ENCODE assay signal across 12 cellular contexts in genomic region chr4:10730590-10730989, GRCh38. TPM values are rescaled to one million over a fixed set of nuclear protein-coding genes. Genes with fewer than 3 reads are reported as not detected.
DNase-seq lines count a peak whose midpoint lies in the region; ATAC-seq lines count a peak whose summit lies in the region.
"Had no signal": no experiment of that assay in that cellular context is flagged by ENCODE, and none has a peak within 500 bp of the region (broad histone marks: within the 10 kb centered on the region; RNA-seq: fewer than 3 reads in every experiment).

No MANE protein-coding gene starts in this region.

- peaks cover 1% of the 10 kb centered on the region for H3K36me3 Mint-ChIP-seq in T-helper 1 cell treated with Interleukin-12 subunit alpha and Interleukin-12 subunit beta and Interleukin-4 antibody, amounts not matched to agents 30 μg/mL and 1 μg/mL, for 36 hours (ENCODE audit: low read depth)

- peaks cover 42% of the 10 kb centered on the region for H3K4me1 Mint-ChIP-seq in T-helper 1 cell treated with Interleukin-12 subunit alpha and Interleukin-12 subunit beta and Interleukin-4 antibody, amounts not matched to agents 30 μg/mL and 1 μg/mL, for 36 hours (ENCODE audit: low read depth)

- H3K4me3 ChIP-seq in mesendoderm (ENCODE audit: low read length) = no peak overlapping the region
- H3K4me3 ChIP-seq: left lung had no signal

- no peak overlapping the region for H2BK120ac ChIP-seq in mesendoderm (ENCODE audit: low read depth, low read length)

- DNase-seq in UCSD-AML1 (lab: John Stamatoyannopoulos, UW; ENCODE audit: unreplicated experiment) (no peak), mesendoderm (no peak), amygdala (lab: John Stamatoyannopoulos, UW) (no peak)
- no peak for DNase-seq in stimulated activated CD4-positive, alpha-beta T cell treated with anti-CD3 and anti-CD28 coated beads, Interleukin-2, amount 100 ng/mL, for 24 hours
- DNase-seq: Caco-2, foreskin fibroblast, left lung, NCI-H510A had no signal

- H3K36me3 ChIP-seq in mesendoderm (ENCODE audit: control insufficient read depth, insufficient read depth, low read length) = no peaks in the 10 kb centered on the region
- H3K36me3 ChIP-seq: left lung had no signal

- WGBS in mesendoderm (ENCODE audit: extremely low coverage, insufficient coverage, low lambda C conversion rate) = no CpG with 5 or more reads among the region's 7 CpGs

- H2BK15ac ChIP-seq in mesendoderm (replicated peaks; ENCODE audit: low read depth) = no peak overlapping the region

- H3K9ac ChIP-seq in mesendoderm (ENCODE audit: low read length) = no peak overlapping the region

- no peak overlapping the region for H4K5ac ChIP-seq in mesendoderm (ENCODE audit: low read length)

- H3K27me3 Mint-ChIP-seq in T-helper 1 cell treated with Interleukin-12 subunit alpha and Interleukin-12 subunit beta and Interleukin-4 antibody, amounts not matched to agents 30 μg/mL and 1 μg/mL, for 36 hours (ENCODE audit: low read depth) = no peaks in the 10 kb centered on the region

- no peak overlapping the region for H3K18ac ChIP-seq in mesendoderm (ENCODE audit: low read length)

- no peak overlapping the region for H2AK5ac ChIP-seq in mesendoderm (ENCODE audit: low read length)

- peak overlapping the region; percentile 30 for H3K4me3 Mint-ChIP-seq in T-helper 1 cell treated with Interleukin-12 subunit alpha and Interleukin-12 subunit beta and Interleukin-4 antibody, amounts not matched to agents 30 μg/mL and 1 μg/mL, for 36 hours

- ATAC-seq in GM18519 (IDR thresholded peaks at IDR 0.05; ENCODE audit: low FRiP score, unreplicated experiment) (peak; percentile 71), GM19468 (IDR thresholded peaks at IDR 0.05; ENCODE audit: extremely low read depth, unreplicated experiment) (peak; percentile 23), HG02973 (IDR thresholded peaks at IDR 0.05; ENCODE audit: unreplicated experiment) (peak; percentile 49)
- ATAC-seq: left lung had no signal

- H3K4me1 ChIP-seq in mesendoderm (ENCODE audit: control insufficient read depth, low read depth, low read length) = no peaks in the 10 kb centered on the region
- H3K4me1 ChIP-seq: Caco-2, left lung had no signal

- no peaks in the 10 kb centered on the region for H3K79me2 ChIP-seq in mesendoderm (ENCODE audit: control insufficient read depth, insufficient read depth, low read length)

- no peak overlapping the region for H3K4ac ChIP-seq in mesendoderm (ENCODE audit: low read depth, low read length)

- peak overlapping the region; percentile 74 for H3K27ac Mint-ChIP-seq in T-helper 1 cell treated with Interleukin-12 subunit alpha and Interleukin-12 subunit beta and Interleukin-4 antibody, amounts not matched to agents 30 μg/mL and 1 μg/mL, for 36 hours

- H3K23ac ChIP-seq in mesendoderm (ENCODE audit: low read length) = no peak overlapping the region

- no peak overlapping the region for H4K8ac ChIP-seq in mesendoderm (ENCODE audit: low read depth, low read length)

- no peak overlapping the region for H3K56ac ChIP-seq in mesendoderm (ENCODE audit: low read length)

- no peaks in the 10 kb centered on the region for H3K27me3 ChIP-seq in mesendoderm (ENCODE audit: insufficient read depth, low read length, poor library complexity)
- H3K27me3 ChIP-seq: left lung had no signal

- no peak overlapping the region for H2BK5ac ChIP-seq in mesendoderm (ENCODE audit: low read length)

- H3K79me1 ChIP-seq in mesendoderm (ENCODE audit: low read length) = no peaks in the 10 kb centered on the region

- no peak overlapping the region for H3K27ac ChIP-seq in mesendoderm (ENCODE audit: low read depth, low read length)
- H3K27ac ChIP-seq: left lung had no signal

- no peak overlapping the region for H3K4me2 ChIP-seq in mesendoderm (ENCODE audit: low read length)

- H3K9me3 Mint-ChIP-seq in T-helper 1 cell treated with Interleukin-12 subunit alpha and Interleukin-12 subunit beta and Interleukin-4 antibody, amounts not matched to agents 30 μg/mL and 1 μg/mL, for 36 hours = peaks cover 8% of the 10 kb centered on the region

RNA-seq across cellular contexts. Expression of gene CLNK, which starts 46.0 kb away (rescaled TPM):
- not detected for polyA plus RNA-seq in mesendoderm (2013, experiment 1 of 2)
- polyA plus RNA-seq in mesendoderm (2013, experiment 2 of 2) = not detected
